ENCODE assay signal across 1 cellular context in the genomic region with DNA sequence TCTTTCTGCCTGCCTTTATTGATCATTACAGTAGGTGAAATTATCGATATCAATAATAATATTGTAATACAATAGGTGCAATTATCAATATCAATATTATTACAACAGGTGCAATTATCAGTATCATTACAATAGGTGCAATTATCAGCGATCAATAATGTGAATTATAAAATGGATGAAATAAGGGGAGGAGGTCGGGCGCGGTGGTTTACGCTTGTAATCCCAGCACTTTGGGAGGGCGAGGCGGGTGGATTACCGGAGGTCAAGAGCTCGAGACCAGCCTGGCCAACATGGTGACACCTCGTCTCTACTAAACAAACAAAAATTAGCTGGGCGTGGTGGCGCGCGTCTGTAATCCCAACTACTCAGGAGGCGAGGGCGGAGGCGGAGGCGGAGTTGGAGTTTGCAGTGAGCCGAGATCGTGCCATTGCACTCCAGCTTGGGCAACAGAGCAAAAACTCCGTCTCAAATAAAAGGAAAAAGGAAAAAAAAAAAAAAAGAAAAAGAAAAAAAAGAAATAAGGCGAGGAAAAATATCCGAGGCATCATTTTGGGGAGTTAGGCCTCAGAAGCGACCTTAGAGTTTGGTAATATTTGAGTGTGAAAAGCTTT.
TF ChIP-seq lines count a peak whose summit lies in the region.

No MANE protein-coding gene starts in this region.

TF ChIP-seq in H1, 55 proteins besides CTCF, POLR2A, EP300 and RAD21:
- TF ChIP-seq SP1 (IDR thresholded peaks at IDR 0.05; ENCODE audit: low read depth, low read length) (no peak), ASH2L (IDR thresholded peaks at IDR 0.05; ENCODE audit: low read length) (no peak), SIX5 (IDR thresholded peaks at IDR 0.05; ENCODE audit: low read depth, low read length) (no peak), RXRA (IDR thresholded peaks at IDR 0.05; ENCODE audit: insufficient read depth, low read depth, low read length) (no peak), MAFK (IDR thresholded peaks at IDR 0.05; ENCODE audit: low read depth, low read length) (no peak), SUZ12 (IDR thresholded peaks at IDR 0.05; ENCODE audit: low read length) (no peak), CREB1 (IDR thresholded peaks at IDR 0.05) (no peak)
- TF ChIP-seq, protein P1, sequence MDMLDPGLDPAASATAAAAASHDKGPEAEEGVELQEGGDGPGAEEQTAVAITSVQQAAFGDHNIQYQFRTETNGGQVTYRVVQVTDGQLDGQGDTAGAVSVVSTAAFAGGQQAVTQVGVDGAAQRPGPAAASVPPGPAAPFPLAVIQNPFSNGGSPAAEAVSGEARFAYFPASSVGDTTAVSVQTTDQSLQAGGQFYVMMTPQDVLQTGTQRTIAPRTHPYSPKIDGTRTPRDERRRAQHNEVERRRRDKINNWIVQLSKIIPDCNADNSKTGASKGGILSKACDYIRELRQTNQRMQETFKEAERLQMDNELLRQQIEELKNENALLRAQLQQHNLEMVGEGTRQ (IDR thresholded peaks at IDR 0.05; ENCODE audit: low read length), result no peak
